25 cellular contexts compared by ENCODE assay signal in the genomic region with DNA sequence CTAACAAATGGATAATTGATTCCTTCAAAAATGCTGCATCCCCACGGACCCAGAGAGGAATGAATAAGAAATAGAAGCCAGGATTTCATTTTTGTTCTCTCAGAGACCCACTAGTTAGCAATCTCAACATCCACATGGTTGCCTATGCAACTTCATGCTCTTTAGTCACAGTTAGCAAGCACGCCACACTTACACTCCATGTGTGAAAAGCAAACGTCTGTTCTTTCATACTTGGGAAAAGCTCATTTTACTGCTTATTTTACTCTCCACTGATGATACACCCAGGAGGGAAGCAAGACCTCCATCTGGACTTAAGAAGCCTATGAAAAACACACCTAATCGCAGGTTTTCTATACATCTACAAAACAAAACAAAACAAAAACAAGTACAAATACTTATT.
"Had no signal": no experiment of that assay in that cellular context is flagged by ENCODE, and none has a peak within 500 bp of the region (broad histone marks: within the 10 kb centered on the region; RNA-seq: fewer than 3 reads in every experiment).

No MANE protein-coding gene starts in this region.

- H3K36me3 Mint-ChIP-seq: natural killer cell treated with Interleukin-12 subunit alpha and Interleukin-12 subunit beta and Interleukin-15 and Interleukin-18, amount 100 ng/mL, for 72 hours; stimulated activated effector memory CD8-positive, alpha-beta T cell treated with anti-CD3 and anti-CD28 coated beads, Interleukin-12 subunit alpha, Interleukin-12 subunit beta, amount 100 ng/mL, for 72 hours had no signal

- H3K4me3 Mint-ChIP-seq: naive thymus-derived CD8-positive, alpha-beta T cell; natural killer cell treated with Interleukin-12 subunit alpha and Interleukin-12 subunit beta and Interleukin-15 and Interleukin-18, amount 100 ng/mL, for 72 hours; nephron progenitor cell; neural crest cell; stimulated activated effector memory CD8-positive, alpha-beta T cell treated with anti-CD3 and anti-CD28 coated beads, Interleukin-12 subunit alpha, Interleukin-12 subunit beta, amount 100 ng/mL, for 72 hours; stimulated activated naive B cell treated with anti-CD40 and anti-IgM and Interleukin-4, amounts not matched to agents 10 μg/mL and 1 μg/mL and 100 μg/mL, for 72 hours; stimulated activated naive CD8-positive, alpha-beta T cell treated with anti-CD3 and anti-CD28 coated beads, Interleukin-15, Interleukin-2, amounts not matched to agents 100 ng/mL and 50 ng/mL, for 24 hours; type B pancreatic cell had no signal

- ATAC-seq: naive thymus-derived CD8-positive, alpha-beta T cell; natural killer cell treated with Interleukin-12 subunit alpha and Interleukin-12 subunit beta and Interleukin-15 and Interleukin-18, amount 100 ng/mL, for 72 hours; right lobe of liver; stimulated activated effector memory CD8-positive, alpha-beta T cell treated with anti-CD3 and anti-CD28 coated beads, Interleukin-12 subunit alpha, Interleukin-12 subunit beta, amount 100 ng/mL, for 72 hours; stimulated activated naive B cell treated with anti-CD40 and anti-IgM and Interleukin-4, amounts not matched to agents 10 μg/mL and 1 μg/mL and 100 μg/mL, for 72 hours; upper lobe of right lung had no signal

- H3K9me3 Mint-ChIP-seq: natural killer cell treated with Interleukin-12 subunit alpha and Interleukin-12 subunit beta and Interleukin-15 and Interleukin-18, amount 100 ng/mL, for 72 hours; neural crest cell; stimulated activated effector memory CD8-positive, alpha-beta T cell treated with anti-CD3 and anti-CD28 coated beads, Interleukin-12 subunit alpha, Interleukin-12 subunit beta, amount 100 ng/mL, for 72 hours; type B pancreatic cell had no signal

- DNase-seq: naive thymus-derived CD8-positive, alpha-beta T cell; nephron progenitor cell; nucleus accumbens; pancreas; right cardiac atrium; right lobe of liver; sigmoid colon; small intestine; stimulated activated CD4-positive, alpha-beta T cell treated with anti-CD3 and anti-CD28 coated beads, Interleukin-15, amount 100 ng/mL, for 24 hours; stimulated activated CD4-positive, alpha-beta T cell treated with anti-CD3 and anti-CD28 coated beads, Interleukin-2, amount 100 ng/mL, for 24 hours; stimulated activated CD4-positive, alpha-beta T cell treated with anti-CD3 and anti-CD28 coated beads, Interleukin-2, amount 100 ng/mL, for 48 hours; stimulated activated CD4-positive, alpha-beta T cell treated with anti-CD3 and anti-CD28 coated beads, Interleukin-4, amount 100 ng/mL, for 24 hours; stimulated activated naive B cell treated with anti-CD40 and anti-IgM and Interleukin-4, amounts not matched to agents 10 μg/mL and 1 μg/mL and 100 μg/mL, for 72 hours; stimulated activated naive CD4-positive, alpha-beta T cell treated with Interleukin-2 at 50 U/mL for 16 hours; stomach; testis; tibial artery; transverse colon; upper lobe of right lung; uterus had no signal

- H3K27me3 Mint-ChIP-seq: naive thymus-derived CD8-positive, alpha-beta T cell; natural killer cell treated with Interleukin-12 subunit alpha and Interleukin-12 subunit beta and Interleukin-15 and Interleukin-18, amount 100 ng/mL, for 72 hours; stimulated activated naive B cell treated with anti-CD40 and anti-IgM and Interleukin-4, amounts not matched to agents 10 μg/mL and 1 μg/mL and 100 μg/mL, for 72 hours; stimulated activated naive CD8-positive, alpha-beta T cell treated with anti-CD3 and anti-CD28 coated beads, Interleukin-15, Interleukin-2, amounts not matched to agents 100 ng/mL and 50 ng/mL, for 24 hours; type B pancreatic cell had no signal

- H3K27ac Mint-ChIP-seq: naive thymus-derived CD8-positive, alpha-beta T cell; natural killer cell treated with Interleukin-12 subunit alpha and Interleukin-12 subunit beta and Interleukin-15 and Interleukin-18, amount 100 ng/mL, for 72 hours; nephron progenitor cell; stimulated activated effector memory CD8-positive, alpha-beta T cell treated with anti-CD3 and anti-CD28 coated beads, Interleukin-12 subunit alpha, Interleukin-12 subunit beta, amount 100 ng/mL, for 72 hours; stimulated activated naive B cell treated with anti-CD40 and anti-IgM and Interleukin-4, amounts not matched to agents 10 μg/mL and 1 μg/mL and 100 μg/mL, for 72 hours; stimulated activated naive CD8-positive, alpha-beta T cell treated with anti-CD3 and anti-CD28 coated beads, Interleukin-15, Interleukin-2, amounts not matched to agents 100 ng/mL and 50 ng/mL, for 24 hours; type B pancreatic cell had no signal
